Comparison of ENCODE assay signal across 1 cellular context in the genomic region with DNA sequence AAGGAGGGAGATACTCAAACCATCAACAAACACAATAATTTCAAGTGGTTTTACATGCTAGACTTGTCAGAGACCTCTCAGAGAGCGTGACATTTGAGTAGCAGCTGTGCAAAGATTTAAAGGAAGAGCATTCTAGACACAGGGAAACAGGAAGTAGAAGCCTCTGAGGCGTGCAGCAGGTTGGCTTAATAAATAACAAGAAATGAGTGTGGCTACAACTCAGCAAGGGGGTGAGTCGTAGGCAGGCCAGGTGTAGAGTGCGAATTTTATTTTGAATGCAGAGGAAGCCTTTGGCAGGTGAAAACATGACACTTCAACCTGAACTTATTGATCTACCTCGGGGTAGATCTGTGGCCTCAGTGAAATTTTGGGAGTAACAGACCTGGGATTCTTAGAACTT.
TF ChIP-seq lines count a peak whose summit lies in the region.

No MANE protein-coding gene starts in this region.

TF ChIP-seq in H1, 55 proteins besides CTCF, POLR2A, EP300 and RAD21 (continued from another document):
- TF ChIP-seq, protein P1, sequence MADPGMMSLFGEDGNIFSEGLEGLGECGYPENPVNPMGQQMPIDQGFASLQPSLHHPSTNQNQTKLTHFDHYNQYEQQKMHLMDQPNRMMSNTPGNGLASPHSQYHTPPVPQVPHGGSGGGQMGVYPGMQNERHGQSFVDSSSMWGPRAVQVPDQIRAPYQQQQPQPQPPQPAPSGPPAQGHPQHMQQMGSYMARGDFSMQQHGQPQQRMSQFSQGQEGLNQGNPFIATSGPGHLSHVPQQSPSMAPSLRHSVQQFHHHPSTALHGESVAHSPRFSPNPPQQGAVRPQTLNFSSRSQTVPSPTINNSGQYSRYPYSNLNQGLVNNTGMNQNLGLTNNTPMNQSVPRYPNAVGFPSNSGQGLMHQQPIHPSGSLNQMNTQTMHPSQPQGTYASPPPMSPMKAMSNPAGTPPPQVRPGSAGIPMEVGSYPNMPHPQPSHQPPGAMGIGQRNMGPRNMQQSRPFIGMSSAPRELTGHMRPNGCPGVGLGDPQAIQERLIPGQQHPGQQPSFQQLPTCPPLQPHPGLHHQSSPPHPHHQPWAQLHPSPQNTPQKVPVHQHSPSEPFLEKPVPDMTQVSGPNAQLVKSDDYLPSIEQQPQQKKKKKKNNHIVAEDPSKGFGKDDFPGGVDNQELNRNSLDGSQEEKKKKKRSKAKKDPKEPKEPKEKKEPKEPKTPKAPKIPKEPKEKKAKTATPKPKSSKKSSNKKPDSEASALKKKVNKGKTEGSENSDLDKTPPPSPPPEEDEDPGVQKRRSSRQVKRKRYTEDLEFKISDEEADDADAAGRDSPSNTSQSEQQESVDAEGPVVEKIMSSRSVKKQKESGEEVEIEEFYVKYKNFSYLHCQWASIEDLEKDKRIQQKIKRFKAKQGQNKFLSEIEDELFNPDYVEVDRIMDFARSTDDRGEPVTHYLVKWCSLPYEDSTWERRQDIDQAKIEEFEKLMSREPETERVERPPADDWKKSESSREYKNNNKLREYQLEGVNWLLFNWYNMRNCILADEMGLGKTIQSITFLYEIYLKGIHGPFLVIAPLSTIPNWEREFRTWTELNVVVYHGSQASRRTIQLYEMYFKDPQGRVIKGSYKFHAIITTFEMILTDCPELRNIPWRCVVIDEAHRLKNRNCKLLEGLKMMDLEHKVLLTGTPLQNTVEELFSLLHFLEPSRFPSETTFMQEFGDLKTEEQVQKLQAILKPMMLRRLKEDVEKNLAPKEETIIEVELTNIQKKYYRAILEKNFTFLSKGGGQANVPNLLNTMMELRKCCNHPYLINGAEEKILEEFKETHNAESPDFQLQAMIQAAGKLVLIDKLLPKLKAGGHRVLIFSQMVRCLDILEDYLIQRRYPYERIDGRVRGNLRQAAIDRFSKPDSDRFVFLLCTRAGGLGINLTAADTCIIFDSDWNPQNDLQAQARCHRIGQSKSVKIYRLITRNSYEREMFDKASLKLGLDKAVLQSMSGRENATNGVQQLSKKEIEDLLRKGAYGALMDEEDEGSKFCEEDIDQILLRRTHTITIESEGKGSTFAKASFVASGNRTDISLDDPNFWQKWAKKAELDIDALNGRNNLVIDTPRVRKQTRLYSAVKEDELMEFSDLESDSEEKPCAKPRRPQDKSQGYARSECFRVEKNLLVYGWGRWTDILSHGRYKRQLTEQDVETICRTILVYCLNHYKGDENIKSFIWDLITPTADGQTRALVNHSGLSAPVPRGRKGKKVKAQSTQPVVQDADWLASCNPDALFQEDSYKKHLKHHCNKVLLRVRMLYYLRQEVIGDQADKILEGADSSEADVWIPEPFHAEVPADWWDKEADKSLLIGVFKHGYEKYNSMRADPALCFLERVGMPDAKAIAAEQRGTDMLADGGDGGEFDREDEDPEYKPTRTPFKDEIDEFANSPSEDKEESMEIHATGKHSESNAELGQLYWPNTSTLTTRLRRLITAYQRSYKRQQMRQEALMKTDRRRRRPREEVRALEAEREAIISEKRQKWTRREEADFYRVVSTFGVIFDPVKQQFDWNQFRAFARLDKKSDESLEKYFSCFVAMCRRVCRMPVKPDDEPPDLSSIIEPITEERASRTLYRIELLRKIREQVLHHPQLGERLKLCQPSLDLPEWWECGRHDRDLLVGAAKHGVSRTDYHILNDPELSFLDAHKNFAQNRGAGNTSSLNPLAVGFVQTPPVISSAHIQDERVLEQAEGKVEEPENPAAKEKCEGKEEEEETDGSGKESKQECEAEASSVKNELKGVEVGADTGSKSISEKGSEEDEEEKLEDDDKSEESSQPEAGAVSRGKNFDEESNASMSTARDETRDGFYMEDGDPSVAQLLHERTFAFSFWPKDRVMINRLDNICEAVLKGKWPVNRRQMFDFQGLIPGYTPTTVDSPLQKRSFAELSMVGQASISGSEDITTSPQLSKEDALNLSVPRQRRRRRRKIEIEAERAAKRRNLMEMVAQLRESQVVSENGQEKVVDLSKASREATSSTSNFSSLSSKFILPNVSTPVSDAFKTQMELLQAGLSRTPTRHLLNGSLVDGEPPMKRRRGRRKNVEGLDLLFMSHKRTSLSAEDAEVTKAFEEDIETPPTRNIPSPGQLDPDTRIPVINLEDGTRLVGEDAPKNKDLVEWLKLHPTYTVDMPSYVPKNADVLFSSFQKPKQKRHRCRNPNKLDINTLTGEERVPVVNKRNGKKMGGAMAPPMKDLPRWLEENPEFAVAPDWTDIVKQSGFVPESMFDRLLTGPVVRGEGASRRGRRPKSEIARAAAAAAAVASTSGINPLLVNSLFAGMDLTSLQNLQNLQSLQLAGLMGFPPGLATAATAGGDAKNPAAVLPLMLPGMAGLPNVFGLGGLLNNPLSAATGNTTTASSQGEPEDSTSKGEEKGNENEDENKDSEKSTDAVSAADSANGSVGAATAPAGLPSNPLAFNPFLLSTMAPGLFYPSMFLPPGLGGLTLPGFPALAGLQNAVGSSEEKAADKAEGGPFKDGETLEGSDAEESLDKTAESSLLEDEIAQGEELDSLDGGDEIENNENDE (IDR thresholded peaks at IDR 0.05; ENCODE audit: insufficient replicate concordance, low read length) = no peak
- TF ChIP-seq CREB1 (IDR thresholded peaks at IDR 0.05) (no peak), SRF (IDR thresholded peaks at IDR 0.05; ENCODE audit: low read depth, low read length) (no peak), NANOG (IDR thresholded peaks at IDR 0.05; ENCODE audit: insufficient read depth, low read depth, low read length, poor library complexity, severe bottlenecking) (no peak), CHD2 (IDR thresholded peaks at IDR 0.05; ENCODE audit: low read length) (no peak), NRF1 (IDR thresholded peaks at IDR 0.05; ENCODE audit: low read depth, low read length) (no peak), BCL11A (IDR thresholded peaks at IDR 0.05; ENCODE audit: low read depth in 2 of 2, low read length in 2 of 2) (no peak), POU5F1 (IDR thresholded peaks at IDR 0.05; ENCODE audit: low read depth, low read length) (no peak), RFX5 (IDR thresholded peaks at IDR 0.05; ENCODE audit: borderline replicate concordance, low read depth, low read length) (no peak), SIX5 (IDR thresholded peaks at IDR 0.05; ENCODE audit: low read depth, low read length) (no peak), BACH1 (IDR thresholded peaks at IDR 0.05; ENCODE audit: low read length) (no peak), RBBP5 (IDR thresholded peaks at IDR 0.05; ENCODE audit: borderline replicate concordance, low read depth, low read length) (no peak)
- TF ChIP-seq, protein P2, sequence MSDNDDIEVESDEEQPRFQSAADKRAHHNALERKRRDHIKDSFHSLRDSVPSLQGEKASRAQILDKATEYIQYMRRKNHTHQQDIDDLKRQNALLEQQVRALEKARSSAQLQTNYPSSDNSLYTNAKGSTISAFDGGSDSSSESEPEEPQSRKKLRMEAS (IDR thresholded peaks at IDR 0.05) = no peak
